11 cellular contexts compared by ENCODE assay signal in genomic region chr11:72078477-72078876, GRCh38.
DNase-seq lines count a peak whose midpoint lies in the region; ATAC-seq and TF ChIP-seq lines count a peak whose summit lies in the region.
"Had no signal": no experiment of that assay in that cellular context is flagged by ENCODE, and none has a peak within 500 bp of the region (broad histone marks: within the 10 kb centered on the region; RNA-seq: fewer than 3 reads in every experiment).

No MANE protein-coding gene starts in this region.

- peaks cover 10% of the 10 kb centered on the region for H3K36me3 ChIP-seq in HAP-1 (replicated peaks)

- H3K27ac ChIP-seq in VCaP: peak overlapping the region; percentile 93

- TF ChIP-seq CTCF in VCaP (conservative IDR thresholded peaks at IDR 0.05): no peak

- H3K4me3 ChIP-seq in HAP-1: peak overlapping the region; percentile 79
- H3K4me3 ChIP-seq in skeletal muscle cell (ENCODE audit: low read depth, low read length): peak overlapping the region; percentile 81

- in situ Hi-C loops in HAP-1 (cut with MboI; ENCODE audit: low sequenced_read_pairs): no loop called here

- ATAC-seq in HG03354 (IDR thresholded peaks at IDR 0.05; ENCODE audit: poor library complexity, severe bottlenecking, unreplicated experiment): no peak
- no peak for ATAC-seq in HG03521 (IDR thresholded peaks at IDR 0.05; ENCODE audit: unreplicated experiment)
- ATAC-seq in GM21619 (IDR thresholded peaks at IDR 0.05; ENCODE audit: unreplicated experiment): no peak

- DNase-seq in HAP-1 (ENCODE audit: low spot score in 2 of 2): no peak
- DNase-seq in fibroblast of peridontal ligament (ENCODE audit: extremely low read depth): peak; percentile 21
- DNase-seq in skeletal muscle cell (ENCODE audit: low read depth): no peak
- no peak for DNase-seq in OCI-M1 (lab: John Stamatoyannopoulos, UW)
- DNase-seq: activated CD4-positive, alpha-beta T cell treated with anti-CD3 and anti-CD28 coated beads, Interleukin-2, amount 50 U/mL, for 4 hours; NCI-H1092 treated with DMSO at 0.1 percent for 48 hours had no signal

- H3K9me3 ChIP-seq in HAP-1: no peaks in the 10 kb centered on the region
- H3K9me3 ChIP-seq: tibial nerve had no signal

- H3K4me1 ChIP-seq in HAP-1: peaks cover 11% of the 10 kb centered on the region

- no peaks in the 10 kb centered on the region for H3K27me3 ChIP-seq in HAP-1 (ENCODE audit: low read depth)
- H3K27me3 ChIP-seq: tibial nerve had no signal
